In genomic region chr19:3161453-3161852, GRCh38 we compare ENCODE assay signal across 20 cellular contexts. TPM values are rescaled to one million over a fixed set of nuclear protein-coding genes. Genes with fewer than 3 reads are reported as not detected.
DNase-seq lines count a peak whose midpoint lies in the region; ATAC-seq, FAIRE-seq and TF ChIP-seq lines count a peak whose summit lies in the region.
"Had no signal": no experiment of that assay in that cellular context is flagged by ENCODE, and none has a peak within 500 bp of the region (broad histone marks: within the 10 kb centered on the region; RNA-seq: fewer than 3 reads in every experiment).

No MANE protein-coding gene starts in this region.

- no peak for ATAC-seq in CD8-positive, alpha-beta T cell
- ATAC-seq in IMR-90 (ENCODE audit: low read depth): peak; percentile 35; the same call in 1 of the 2 replicates
- ATAC-seq in GM18907 (IDR thresholded peaks at IDR 0.05; ENCODE audit: unreplicated experiment): no peak
- ATAC-seq: left cardiac atrium had no signal

- H3K14ac ChIP-seq in IMR-90 (replicated peaks; ENCODE audit: low read depth, low read length): 0 out of 2 replicates have a peak overlapping the region, but pooled peaks have one; percentile 17

- no peak overlapping the region for H2BK120ac ChIP-seq in IMR-90 (ENCODE audit: low read depth, low read length)

- no peak overlapping the region for H2BK20ac ChIP-seq in IMR-90 (ENCODE audit: low read depth, low read length)

- H3K9me3 ChIP-seq in CD8-positive, alpha-beta T cell (ENCODE audit: low read length): no peaks in the 10 kb centered on the region
- peaks cover 4% of the 10 kb centered on the region; the same call in 1 of the 2 replicates for H3K9me3 ChIP-seq in IMR-90 (ENCODE audit: control insufficient read depth, insufficient read depth, low read length)
- H3K9me3 ChIP-seq: stomach, uterus had no signal

- H2AK9ac ChIP-seq in IMR-90 (replicated peaks; ENCODE audit: low read depth, low read length, poor library complexity): no peak overlapping the region

- no peak overlapping the region for H2AK5ac ChIP-seq in IMR-90 (ENCODE audit: low read depth, low read length)

- no peaks in the 10 kb centered on the region for H4K20me1 ChIP-seq in IMR-90 (ENCODE audit: insufficient read depth, low read length)

- H3K9me3 Mint-ChIP-seq in CD8-positive, alpha-beta T cell: peaks cover 4% of the 10 kb centered on the region

- FAIRE-seq in bronchial epithelial cell (lab: Jason Lieb, UNC): no peak
- FAIRE-seq: GM12892 had no signal

- no peak overlapping the region for H2BK15ac ChIP-seq in IMR-90 (ENCODE audit: low read depth, low read length)

- H3K9me1 ChIP-seq in IMR-90 (ENCODE audit: insufficient read depth, low read length): no peaks in the 10 kb centered on the region

- H4K5ac ChIP-seq in IMR-90 (ENCODE audit: low read depth, low read length): no peak overlapping the region

- H4K8ac ChIP-seq in IMR-90 (ENCODE audit: low read depth in 2 of 2, low read length in 2 of 2): no peak overlapping the region; a peak in 1 of 4 replicates

- TF ChIP-seq POLR2A in IMR-90 (IDR thresholded peaks at IDR 0.05; ENCODE audit: low read depth, low read length) (no peak), erythroblast (IDR thresholded peaks at IDR 0.05; ENCODE audit: low read length) (no peak)

- no peaks in the 10 kb centered on the region for H3K27me3 ChIP-seq in CD8-positive, alpha-beta T cell (ENCODE audit: insufficient read depth, low read length)
- H3K27me3 ChIP-seq in IMR-90 (ENCODE audit: control insufficient read depth, insufficient read depth, low read length): no peaks in the 10 kb centered on the region
- no peaks in the 10 kb centered on the region for H3K27me3 ChIP-seq in bronchial epithelial cell (ENCODE audit: control insufficient read depth, insufficient read depth, low read length)
- H3K27me3 ChIP-seq: heart right ventricle, stomach, uterus had no signal

- no peaks in the 10 kb centered on the region for H3K36me3 Mint-ChIP-seq in CD8-positive, alpha-beta T cell
- H3K36me3 Mint-ChIP-seq: CD8-positive, alpha-beta memory T cell had no signal

- H3K27me3 Mint-ChIP-seq in CD8-positive, alpha-beta T cell (ENCODE audit: low read depth): no peaks in the 10 kb centered on the region
- H3K27me3 Mint-ChIP-seq: CD8-positive, alpha-beta memory T cell had no signal

- H3K9ac ChIP-seq in IMR-90 (ENCODE audit: low read depth, low read length): no peak overlapping the region
- H3K9ac ChIP-seq: parathyroid adenoma had no signal

- no peak overlapping the region for H2BK5ac ChIP-seq in IMR-90 (ENCODE audit: low read depth, low read length, poor library complexity, severe bottlenecking)

- no peak for DNase-seq in CD8-positive, alpha-beta T cell
- DNase-seq in IMR-90 (peak; percentile 43), bronchial epithelial cell (ENCODE audit: low read depth) (peak; percentile 59), lung microvascular endothelial cell (ENCODE audit: low read depth in 2 of 2) (peak; percentile 51 to 70), GM19240 (ENCODE audit: insufficient read length, low spot score) (no peak), erythroblast (lab: John Stamatoyannopoulos, UW) (no peak)
- DNase-seq: activated CD4-positive, CD25-positive, alpha-beta regulatory T cell; CD8-positive, alpha-beta memory T cell; heart right ventricle; left cardiac atrium; MM.1S; NCI-H2081; NCI-H526 treated with DMSO at 0.1 percent for 48 hours; stomach; uterus had no signal

- peaks cover 12% of the 10 kb centered on the region for H3K4me1 Mint-ChIP-seq in CD8-positive, alpha-beta T cell (ENCODE audit: low read depth)

- no TSS peak for BruUV-seq in IMR-90 (replicated peaks; lab: Mats Ljungman, UMichigan)

- dilution Hi-C loops in IMR-90 (cut with HindIII; ENCODE audit: low sequenced_read_pairs, unreplicated experiment): no loop called here

- H3K18ac ChIP-seq in IMR-90 (ENCODE audit: low read depth, low read length): no peak overlapping the region

- TF ChIP-seq RAD21 in IMR-90 (IDR thresholded peaks at IDR 0.05; ENCODE audit: low read length): no peak

- no peak overlapping the region for H3K4me2 ChIP-seq in IMR-90 (ENCODE audit: low read depth, low read length)

- CTCF ChIA-PET in CD8-positive, alpha-beta T cell (lab: Charles Lee): interaction anchor here (0.9 to 10.1 kb wide), 12 partner anchors 9 to 208 kb away, joined by 3 to 104 read pairs (median 4); no protein-coding TSS in a partner anchor
- CTCF ChIA-PET in IMR-90 (lab: Yijun Ruan, JAX): interaction anchor here (1.1 to 1.2 kb wide), 2 partner anchors 85 to 211 kb away, joined by 3 read pairs; no protein-coding TSS in a partner anchor

- H3K27ac Mint-ChIP-seq in CD8-positive, alpha-beta T cell: peak overlapping the region; percentile 14

- in situ Hi-C loops in IMR-90 (cut with MboI; ENCODE audit: low sequenced_read_pairs): loop anchor here (5.0 kb wide), 1 partner anchor 204 kb away; no protein-coding TSS in a partner anchor

- intact Hi-C loops in CD8-positive, alpha-beta T cell (cut with DNase I, micrococcal nuclease): no loop called here
- intact Hi-C loops in IMR-90 (cut with micrococcal nuclease): no loop called here

- H2AFZ ChIP-seq in IMR-90 (replicated peaks; ENCODE audit: low read length, poor library complexity): peak overlapping the region; percentile 57
- H2AFZ ChIP-seq: parathyroid adenoma had no signal

- no peak overlapping the region for H3K27ac ChIP-seq in CD8-positive, alpha-beta T cell (ENCODE audit: low read depth, low read length)
- H3K27ac ChIP-seq in IMR-90 (ENCODE audit: insufficient read depth, low read length): no peak overlapping the region
- H3K27ac ChIP-seq: parathyroid adenoma, stomach, uterus had no signal

- no peak overlapping the region; the same call in 1 of the 2 replicates for H3K4ac ChIP-seq in IMR-90 (ENCODE audit: low read depth, low read length)

- no peaks in the 10 kb centered on the region for H3K4me1 ChIP-seq in CD8-positive, alpha-beta T cell (ENCODE audit: insufficient read depth, low read length)
- no peaks in the 10 kb centered on the region; the same call in 1 of the 2 replicates for H3K4me1 ChIP-seq in IMR-90 (ENCODE audit: control insufficient read depth, insufficient read depth, low read length)
- H3K4me1 ChIP-seq: parathyroid adenoma, uterus had no signal

- no peak overlapping the region for H3K56ac ChIP-seq in IMR-90 (ENCODE audit: extremely low read depth, insufficient read depth, low read length)

- H3K23ac ChIP-seq in IMR-90 (ENCODE audit: low read depth, low read length): no peak overlapping the region

- POLR2A ChIA-PET in CD8-positive, alpha-beta T cell (lab: Charles Lee): interaction anchor here (0.6 kb wide), 1 partner anchor 23 kb away, joined by 4 read pairs; no protein-coding TSS in a partner anchor
- POLR2A ChIA-PET in IMR-90 (lab: Charles Lee; ENCODE audit: unreplicated experiment): no interaction called here

- no peaks in the 10 kb centered on the region for H3K79me1 ChIP-seq in IMR-90 (ENCODE audit: low read depth in 1 of 2, low read length in 2 of 2)

- no peaks in the 10 kb centered on the region for H3K36me3 ChIP-seq in CD8-positive, alpha-beta T cell (ENCODE audit: insufficient read depth, low read length)
- H3K36me3 ChIP-seq in IMR-90 (ENCODE audit: control insufficient read depth, insufficient read depth, low read length): no peaks in the 10 kb centered on the region
- H3K36me3 ChIP-seq in bronchial epithelial cell (ENCODE audit: control insufficient read depth, insufficient read depth, low read length): peaks cover 38% of the 10 kb centered on the region
- H3K36me3 ChIP-seq: uterus had no signal

- TF ChIP-seq CTCF in CD8-positive, alpha-beta T cell (IDR thresholded peaks at IDR 0.05): no peak
- no peak for TF ChIP-seq CTCF in IMR-90 (conservative IDR thresholded peaks at IDR 0.05; ENCODE audit: low read depth, low read length)
- TF ChIP-seq CTCF in bronchial epithelial cell (IDR thresholded peaks at IDR 0.05; ENCODE audit: insufficient read depth, low read length, severe bottlenecking): no peak

- H3K4me3 ChIP-seq in CD8-positive, alpha-beta T cell (ENCODE audit: low read depth, low read length): no peak overlapping the region
- no peak overlapping the region for H3K4me3 ChIP-seq in IMR-90 (ENCODE audit: insufficient read depth, low read depth, low read length)
- H3K4me3 ChIP-seq in bronchial epithelial cell (ENCODE audit: low read depth, low read length): no peak overlapping the region
- H3K4me3 ChIP-seq: heart right ventricle, stomach, uterus had no signal

- no peak overlapping the region for H3K4me3 Mint-ChIP-seq in CD8-positive, alpha-beta T cell
- H3K4me3 Mint-ChIP-seq: CD8-positive, alpha-beta memory T cell had no signal

- no CpG with 5 or more reads among the region's 4 CpGs for WGBS in IMR-90 (ENCODE audit: extremely low coverage in 2 of 2, insufficient read length in 1 of 2), 2 experiments

- no peak overlapping the region for H4K91ac ChIP-seq in IMR-90 (ENCODE audit: insufficient read depth, low read depth, low read length)

RNA-seq across cellular contexts. Expression of gene S1PR4, which starts 17.1 kb away (rescaled TPM):
- total RNA-seq in CD8-positive, alpha-beta T cell: 10 to 100 TPM; 76.3 to 80.3 TPM
- total RNA-seq in IMR-90 (2012; rRNA removed) (not detected in 2 replicates), bronchial epithelial cell (0.26 and 0.90 TPM in 2 replicates), lung microvascular endothelial cell (under 0.01 and 0.44 TPM in 2 replicates)
- not detected in 2 replicates for polyA plus RNA-seq in IMR-90 (2012; rRNA removed)
- not detected in 2 replicates for polyA plus RNA-seq in IMR-90 (2012; cell fraction: cytosol; rRNA removed)
- polyA plus RNA-seq in IMR-90 (2012; cell fraction: nucleus; rRNA removed; ENCODE audit: low replicate concordance): 0.05 TPM in 1 of 2 replicates, not detected in the other
- total RNA-seq: cerebellum, G401 had no signal

RNA-seq across cellular contexts. Expression of gene NCLN, which starts 24.3 kb away (rescaled TPM):
- 10 to 100 TPM; 47.3 to 55.7 TPM for total RNA-seq in CD8-positive, alpha-beta T cell
- total RNA-seq in IMR-90 (2012; rRNA removed): 32.8 and 35.6 TPM in 2 replicates
- 90.8 and 95.4 TPM in 2 replicates for polyA plus RNA-seq in IMR-90 (2012; rRNA removed)
- 81.8 and 106 TPM in 2 replicates for polyA plus RNA-seq in IMR-90 (2012; cell fraction: cytosol; rRNA removed)
- 68.5 and 190 TPM in 2 replicates for polyA plus RNA-seq in IMR-90 (2012; cell fraction: nucleus; rRNA removed; ENCODE audit: low replicate concordance)
- total RNA-seq in bronchial epithelial cell: 37.9 and 41.6 TPM in 2 replicates
- total RNA-seq in lung microvascular endothelial cell: 26.2 and 31.2 TPM in 2 replicates

RNA-seq across cellular contexts. Expression of gene GNA15, which starts 25.6 kb away (rescaled TPM):
- total RNA-seq in CD8-positive, alpha-beta T cell: 1 to 10 TPM; 6.2 to 6.7 TPM
- 0.18 and 0.28 TPM in 2 replicates for total RNA-seq in IMR-90 (2012; rRNA removed)
- polyA plus RNA-seq in IMR-90 (2012; rRNA removed): 0.04 TPM in 1 of 2 replicates, not detected in the other
- 0.04 TPM in 1 of 2 replicates, not detected in the other for polyA plus RNA-seq in IMR-90 (2012; cell fraction: cytosol; rRNA removed)
- polyA plus RNA-seq in IMR-90 (2012; cell fraction: nucleus; rRNA removed; ENCODE audit: low replicate concordance): 0.33 and 0.40 TPM in 2 replicates
- total RNA-seq in bronchial epithelial cell: 85.0 and 106 TPM in 2 replicates
- under 0.01 TPM in 1 of 2 replicates, not detected in the other for total RNA-seq in lung microvascular endothelial cell

Comparison
In these comparisons a context has a peak if more than half of its experiments do, and no peak if none do; other contexts are left out.
1. DNase-seq: peak in IMR-90 (single experiment), bronchial epithelial cell (single experiment) and lung microvascular endothelial cell (2 of 2); none in CD8-positive, alpha-beta T cell (0 of 7), GM19240 (single experiment) and erythroblast (0 of 2).
2. RNA of gene S1PR4, which starts 17.1 kb away (total RNA-seq): 76.3 to 80.3 TPM in CD8-positive, alpha-beta T cell; 0.26 to 0.90 TPM in bronchial epithelial cell, not detected in IMR-90 and under 0.01 to 0.44 TPM in lung microvascular endothelial cell; every median in the first group is over 10 times any median in the second.
3. RNA of gene GNA15, which starts 25.6 kb away (total RNA-seq): 85.0 to 106 TPM in bronchial epithelial cell; 6.2 to 6.7 TPM in CD8-positive, alpha-beta T cell, 0.18 to 0.28 TPM in IMR-90 and under 0.01 TPM in lung microvascular endothelial cell; every median in the first group is over 10 times any median in the second.